ENCODE assay signal across 4 cellular contexts in genomic region chr20:47144463-47144862, GRCh38.
"Had no signal": no experiment of that assay in that cellular context is flagged by ENCODE, and none has a peak within 500 bp of the region (broad histone marks: within the 10 kb centered on the region; RNA-seq: fewer than 3 reads in every experiment).

No MANE protein-coding gene starts in this region.

- H3K4me2 ChIP-seq: GM23338 had no signal

- H3K4me3 Mint-ChIP-seq: GM23338, H9, IgD-negative memory B cell had no signal

- H3K27ac Mint-ChIP-seq: GM23338, H9, IgD-negative memory B cell had no signal

- ATAC-seq: GM23338 had no signal

- DNase-seq: H9, HCEC 1CT had no signal

- H3K4me1 Mint-ChIP-seq: GM23338 had no signal

- H3K4me3 ChIP-seq: GM23338 had no signal
